In genomic region chr13:30355839-30356238, GRCh38 we compare ENCODE assay signal across 15 cellular contexts.
"Had no signal": no experiment of that assay in that cellular context is flagged by ENCODE, and none has a peak within 500 bp of the region (broad histone marks: within the 10 kb centered on the region; RNA-seq: fewer than 3 reads in every experiment).

No MANE protein-coding gene starts in this region.

- FAIRE-seq: islet of Langerhans had no signal

- H3K27me3 Mint-ChIP-seq: central memory CD8-positive, alpha-beta T cell; progenitor cell of endocrine pancreas had no signal

- DNase-seq: activated CD4-positive, alpha-beta T cell treated with anti-CD3 and anti-CD28 coated beads, Interleukin-2, amount 50 U/mL, for 4 hours; anterior cingulate cortex; foreskin keratinocyte; hippocampal formation; left cardiac atrium; stimulated activated CD4-positive, alpha-beta T cell treated with anti-CD3 and anti-CD28 coated beads, Interleukin-12 subunit alpha, Interleukin-12 subunit beta, amount 100 ng/mL, for 4 hours; stimulated activated naive CD4-positive, alpha-beta T cell treated with Interleukin-2 at 50 U/mL for 16 hours; transverse colon; uterus had no signal

- H3K36me3 ChIP-seq: transverse colon, uterus, WERI-Rb-1 had no signal

- H3K27ac Mint-ChIP-seq: nephron progenitor cell, progenitor cell of endocrine pancreas had no signal

- H3K4me3 Mint-ChIP-seq: central memory CD8-positive, alpha-beta T cell; nephron progenitor cell had no signal

- H3K9me3 ChIP-seq: transverse colon, uterus had no signal

- H3K4me3 ChIP-seq: coronary artery, transverse colon, uterus had no signal

- H3K27me3 ChIP-seq: foreskin keratinocyte, transverse colon, uterus had no signal

- H3K4me1 ChIP-seq: foreskin keratinocyte, transverse colon, uterus had no signal

- ATAC-seq: foreskin keratinocyte had no signal

- H3K27ac ChIP-seq: coronary artery, foreskin keratinocyte, transverse colon, uterus, WERI-Rb-1 had no signal
